In genomic region chr3:41118461-41119385, GRCh38 we compare ENCODE assay signal across 14 cellular contexts.
DNase-seq lines count a peak whose midpoint lies in the region; ATAC-seq and TF ChIP-seq lines count a peak whose summit lies in the region.
"Had no signal": no experiment of that assay in that cellular context is flagged by ENCODE, and none has a peak within 500 bp of the region (broad histone marks: within the 10 kb centered on the region; RNA-seq: fewer than 3 reads in every experiment).

No MANE protein-coding gene starts in this region.

- no peaks in the 10 kb centered on the region for H3K9me3 Mint-ChIP-seq in CD8-positive, alpha-beta T cell
- H3K9me3 Mint-ChIP-seq in chondrocyte (ENCODE audit: low read depth) (no peaks in the 10 kb centered on the region), neural progenitor cell (no peaks in the 10 kb centered on the region)
- H3K9me3 Mint-ChIP-seq: activated naive CD4-positive, alpha-beta T cell treated with anti-CD3 and anti-CD28 coated beads, Interleukin-2, amount 10 ng/mL, durations not matched to agents 7 days and 5 days; type B pancreatic cell had no signal

- H4K20me1 ChIP-seq in neural progenitor cell (ENCODE audit: low read depth): no peaks in the 10 kb centered on the region

- no peaks in the 10 kb centered on the region for H3K9me3 ChIP-seq in CD8-positive, alpha-beta T cell (ENCODE audit: low read length)
- H3K9me3 ChIP-seq in mucosa of rectum (ENCODE audit: control insufficient read depth in 2 of 2, low read length in 2 of 2) (no peaks in the 10 kb centered on the region), neural progenitor cell (ENCODE audit: low read depth) (no peaks in the 10 kb centered on the region)

- H3K79me2 ChIP-seq in neural progenitor cell (ENCODE audit: low read depth): no peaks in the 10 kb centered on the region

- intact Hi-C loops in CD8-positive, alpha-beta T cell (cut with DNase I, micrococcal nuclease): loop anchor here (5.0 kb wide), 5 partner anchors 666 to 1464 kb away; partner anchors contain the start of genes EIF1B (in 1 of the 2), SEC22C (in 1 of the 2) and ULK4 (in 1 of the 2)

- ATAC-seq in CD8-positive, alpha-beta T cell: peak; percentile 47

- H3K9ac ChIP-seq in mucosa of rectum (ENCODE audit: low read depth in 1 of 2, low read length in 2 of 2) (no peak overlapping the region), neural progenitor cell (no peak overlapping the region)

- no peaks in the 10 kb centered on the region for H3K36me3 Mint-ChIP-seq in CD8-positive, alpha-beta T cell
- no peaks in the 10 kb centered on the region for H3K36me3 Mint-ChIP-seq in chondrocyte (ENCODE audit: low read depth)
- no peaks in the 10 kb centered on the region for H3K36me3 Mint-ChIP-seq in neural progenitor cell
- H3K36me3 Mint-ChIP-seq: activated naive CD4-positive, alpha-beta T cell treated with anti-CD3 and anti-CD28 coated beads, Interleukin-2, amount 10 ng/mL, durations not matched to agents 7 days and 5 days; type B pancreatic cell had no signal

- peaks cover 25% of the 10 kb centered on the region for H3K4me1 ChIP-seq in CD8-positive, alpha-beta T cell (ENCODE audit: insufficient read depth, low read length)
- H3K4me1 ChIP-seq in mucosa of rectum (ENCODE audit: control insufficient read depth in 2 of 2, insufficient read depth in 2 of 2, low read length in 2 of 2): peaks cover 14 to 24% of the 10 kb centered on the region in 2 donors
- peaks cover 16% of the 10 kb centered on the region for H3K4me1 ChIP-seq in neural progenitor cell

- H3K27me3 ChIP-seq in CD8-positive, alpha-beta T cell (ENCODE audit: insufficient read depth, low read length): no peaks in the 10 kb centered on the region
- H3K27me3 ChIP-seq in mucosa of rectum (ENCODE audit: control insufficient read depth in 2 of 2, insufficient read depth in 2 of 2, low read length in 2 of 2) (no peaks in the 10 kb centered on the region), neural progenitor cell (no peaks in the 10 kb centered on the region)

- CTCF ChIA-PET in CD8-positive, alpha-beta T cell (lab: Charles Lee): interaction anchor here (1.1 kb wide), 1 partner anchor 10 kb away, joined by 3 read pairs; no protein-coding TSS in a partner anchor

- peak in 2 of 7 experiments; percentile 24 to 50 for DNase-seq in CD8-positive, alpha-beta T cell
- peak; percentile 41 for DNase-seq in Jurkat, Clone E6-1 (ENCODE audit: low read depth, low spot score)
- DNase-seq in chondrocyte (ENCODE audit: low spot score): no peak
- DNase-seq in effector CD8-positive, alpha-beta T cell (lab: John Stamatoyannopoulos, UW): no peak
- no peak for DNase-seq in neural progenitor cell (ENCODE audit: low spot score)
- DNase-seq in UCSD-AML1 (lab: John Stamatoyannopoulos, UW; ENCODE audit: unreplicated experiment): no peak
- DNase-seq in superior temporal gyrus (ENCODE audit: extremely low spot score): no peak
- DNase-seq: activated naive CD4-positive, alpha-beta T cell treated with anti-CD3 and anti-CD28 coated beads, Interleukin-2, amount 10 ng/mL, durations not matched to agents 7 days and 5 days; C1 segment of cervical spinal cord; kidney glomerular epithelial cell; NCI-H2029 treated with DMSO at 0.1 percent for 48 hours; RPMI8226 had no signal

- no peaks in the 10 kb centered on the region for H3F3A ChIP-seq in neural progenitor cell (ENCODE audit: low read depth)

- H3K27ac ChIP-seq in CD8-positive, alpha-beta T cell (ENCODE audit: low read depth, low read length): no peak overlapping the region
- H3K27ac ChIP-seq in mucosa of rectum (ENCODE audit: low read depth in 2 of 2, low read length in 2 of 2) (peak overlapping the region; percentile 7 to 35), neural progenitor cell (no peak overlapping the region)

- H3K36me3 ChIP-seq in CD8-positive, alpha-beta T cell (ENCODE audit: insufficient read depth, low read length): no peaks in the 10 kb centered on the region
- H3K36me3 ChIP-seq in mucosa of rectum (ENCODE audit: control insufficient read depth in 2 of 2, insufficient read depth in 2 of 2, low read length in 2 of 2) (no peaks in the 10 kb centered on the region), neural progenitor cell (no peaks in the 10 kb centered on the region)

- POLR2A ChIA-PET in CD8-positive, alpha-beta T cell (lab: Charles Lee): interaction anchor here (1.8 to 3.0 kb wide), 2 partner anchors 8 to 80 kb away, joined by 4 to 20 read pairs; partner anchors contain the start of gene CTNNB1

- no peak overlapping the region for H3K4me3 ChIP-seq in CD8-positive, alpha-beta T cell (ENCODE audit: low read depth, low read length)
- no peak overlapping the region for H3K4me3 ChIP-seq in Jurkat, Clone E6-1 (ENCODE audit: low read length)
- H3K4me3 ChIP-seq in mucosa of rectum (ENCODE audit: low read length in 2 of 2) (no peak overlapping the region), neural progenitor cell (no peak overlapping the region)

- no peaks in the 10 kb centered on the region for H3K27me3 Mint-ChIP-seq in CD8-positive, alpha-beta T cell (ENCODE audit: low read depth)
- no peaks in the 10 kb centered on the region for H3K27me3 Mint-ChIP-seq in chondrocyte (ENCODE audit: low read depth)
- H3K27me3 Mint-ChIP-seq in neural progenitor cell (ENCODE audit: insufficient read depth, low read depth): no peaks in the 10 kb centered on the region
- H3K27me3 Mint-ChIP-seq: type B pancreatic cell had no signal

- TF ChIP-seq CTCF in CD8-positive, alpha-beta T cell (IDR thresholded peaks at IDR 0.05): no peak
- TF ChIP-seq CTCF in chondrocyte (IDR thresholded peaks at IDR 0.05) (no peak), neural progenitor cell (IDR thresholded peaks at IDR 0.05) (no peak)

- no peak overlapping the region for H2AFZ ChIP-seq in neural progenitor cell (replicated peaks)

- peaks cover 33% of the 10 kb centered on the region for H3K4me1 Mint-ChIP-seq in CD8-positive, alpha-beta T cell (ENCODE audit: low read depth)
- peaks cover 45% of the 10 kb centered on the region for H3K4me1 Mint-ChIP-seq in chondrocyte (ENCODE audit: low read depth)
- peaks cover 32% of the 10 kb centered on the region for H3K4me1 Mint-ChIP-seq in neural progenitor cell

- H3K4me3 Mint-ChIP-seq in CD8-positive, alpha-beta T cell: no peak overlapping the region
- H3K4me3 Mint-ChIP-seq in chondrocyte (ENCODE audit: unreplicated experiment) (no peak overlapping the region), neural progenitor cell (no peak overlapping the region)
- H3K4me3 Mint-ChIP-seq: type B pancreatic cell had no signal

- H3K27ac Mint-ChIP-seq in CD8-positive, alpha-beta T cell: peak overlapping the region; percentile 96
- H3K27ac Mint-ChIP-seq in chondrocyte (ENCODE audit: unreplicated experiment) (peak overlapping the region; percentile 34), neural progenitor cell (no peak overlapping the region)
- H3K27ac Mint-ChIP-seq: type B pancreatic cell had no signal

- no peak overlapping the region for H3K4me2 ChIP-seq in neural progenitor cell

Comparison
In these comparisons a context has a peak if more than half of its experiments do, and no peak if none do; other contexts are left out.
1. H3K27ac ChIP-seq: peak in mucosa of rectum (2 of 2); none in CD8-positive, alpha-beta T cell (single experiment) and neural progenitor cell (single experiment).